9 cellular contexts compared by ENCODE assay signal in the genomic region with DNA sequence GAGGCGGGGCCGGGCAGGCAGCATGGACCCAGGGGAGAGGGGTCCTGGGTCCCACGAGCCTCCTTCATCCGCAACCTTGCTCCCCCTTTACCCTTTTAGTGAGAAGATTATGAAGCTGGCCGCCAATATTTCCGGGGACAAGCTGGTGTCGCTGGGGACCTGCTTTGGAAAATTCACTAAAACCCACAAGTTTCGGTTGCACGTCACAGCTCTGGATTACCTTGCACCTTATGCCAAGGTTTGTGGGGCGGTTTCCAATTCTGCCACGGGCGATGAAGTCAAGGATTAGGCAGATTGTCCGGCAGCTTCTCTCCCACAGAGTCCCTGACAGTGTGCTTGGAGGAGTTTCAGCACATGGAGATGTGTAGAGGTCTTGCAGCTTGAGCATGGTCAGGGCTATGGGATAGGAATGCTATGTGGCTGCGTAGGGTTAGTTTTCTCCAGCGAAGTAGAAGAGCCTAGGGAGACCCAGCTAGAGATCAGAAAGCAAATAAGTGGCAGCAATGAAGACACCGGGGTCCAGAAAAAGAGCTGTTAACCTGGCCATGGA. TPM values are rescaled to one million over a fixed set of nuclear protein-coding genes. Genes with fewer than 3 reads are reported as not detected.
A peak's percentile ranks its signal among the peaks of the same experiment; 100 is the strongest.
DNase-seq lines count a peak whose midpoint lies in the region; ATAC-seq and TF ChIP-seq lines count a peak whose summit lies in the region.
"Had no signal": no experiment of that assay in that cellular context is flagged by ENCODE, and none has a peak within 500 bp of the region (broad histone marks: within the 10 kb centered on the region; RNA-seq: fewer than 3 reads in every experiment).

No MANE protein-coding gene starts in this region.

- H3K9me3 ChIP-seq in DND-41 (ENCODE audit: insufficient read depth, low read length, severe bottlenecking) (no peaks in the 10 kb centered on the region), MM.1S (replicated peaks; ENCODE audit: insufficient read depth, low read length) (no peaks in the 10 kb centered on the region)

- ATAC-seq in DND-41 (ENCODE audit: insufficient read depth, low read depth) (no peak), natural killer cell (no peak), GM21360 (IDR thresholded peaks at IDR 0.05; ENCODE audit: unreplicated experiment) (no peak)

- peaks cover 36 to 38% of the 10 kb centered on the region in 2 donors for H3K4me1 Mint-ChIP-seq in natural killer cell

- no peaks in the 10 kb centered on the region; the same call in 1 of the 2 replicates for H4K20me1 ChIP-seq in DND-41 (ENCODE audit: insufficient read depth, low read length)
- no peaks in the 10 kb centered on the region for H4K20me1 ChIP-seq in MM.1S (ENCODE audit: insufficient read depth, low read length)

- peak overlapping the region; percentile 96 for H3K4me2 ChIP-seq in DND-41 (ENCODE audit: insufficient read depth, low read length)
- H3K4me2 ChIP-seq in MM.1S (ENCODE audit: low read depth, low read length), result peak overlapping the region; percentile 94

- DNase-seq in DND-41 (no peak), MM.1S (peak; percentile 40), coronary artery (ENCODE audit: low spot score) (no peak), natural killer cell (no peak), NOMO-1 treated with dmso at 0.1 percent for 144 hours (lab: John Stamatoyannopoulos, UW; ENCODE audit: unreplicated experiment) (no peak), AG08395 (ENCODE audit: low spot score) (no peak), SHP77 treated with DMSO at 0.1 percent for 48 hours (lab: John Stamatoyannopoulos, UW) (no peak)

- TF ChIP-seq CTCF in DND-41 (IDR thresholded peaks at IDR 0.05; ENCODE audit: borderline replicate concordance, extremely low read depth, low read length, poor library complexity, severe bottlenecking), result no peak
- no peak for TF ChIP-seq CTCF in MM.1S (IDR thresholded peaks at IDR 0.05; ENCODE audit: low read length)
- no peak for TF ChIP-seq CTCF in coronary artery (IDR thresholded peaks at IDR 0.05)
- no peak for TF ChIP-seq CTCF in natural killer cell (IDR thresholded peaks at IDR 0.05)

- H3K9me3 Mint-ChIP-seq in natural killer cell, result no peaks in the 10 kb centered on the region

- H3K9me2 ChIP-seq in MM.1S (replicated peaks; ENCODE audit: insufficient read depth, low read length), result no peaks in the 10 kb centered on the region

- peaks cover 42% of the 10 kb centered on the region for H3K4me1 ChIP-seq in DND-41 (ENCODE audit: insufficient read depth, low read length)
- peaks cover 12% of the 10 kb centered on the region; the same call in 1 of the 2 replicates for H3K4me1 ChIP-seq in MM.1S (ENCODE audit: low read length)

- H3K4me3 ChIP-seq in DND-41 (ENCODE audit: low read depth in 1 of 2, low read length in 2 of 2) (peak overlapping the region; percentile 76 to 86), MM.1S (ENCODE audit: low read length) (peak overlapping the region; percentile 92), coronary artery (peak overlapping the region; percentile 95)

- H3K36me3 ChIP-seq in DND-41 (ENCODE audit: insufficient read depth, low read length) (peaks cover 53% of the 10 kb centered on the region), MM.1S (replicated peaks; ENCODE audit: insufficient read depth, low read length) (peaks cover 6% of the 10 kb centered on the region; the same call in 1 of the 2 replicates)

- no peaks in the 10 kb centered on the region for H3K27me3 Mint-ChIP-seq in natural killer cell (ENCODE audit: low read depth in 2 of 2)

- H3K27ac ChIP-seq in DND-41 (ENCODE audit: low read length) (peak overlapping the region; percentile 85), MM.1S (ENCODE audit: low read length) (peak overlapping the region; percentile 73), coronary artery (peak overlapping the region; percentile 55 to 92)

- peak overlapping the region; percentile 100 for H3K4me3 Mint-ChIP-seq in natural killer cell

- intact Hi-C loops in natural killer cell (cut with micrococcal nuclease), result no loop called here

- H3F3A ChIP-seq in MM.1S (ENCODE audit: insufficient read depth, low read length), result peaks cover 11% of the 10 kb centered on the region; the same call in 1 of the 2 replicates

- peak overlapping the region; percentile 94 to 99 for H3K27ac Mint-ChIP-seq in natural killer cell

- H2AFZ ChIP-seq in DND-41 (ENCODE audit: low read depth, low read length) (peak overlapping the region; percentile 86), MM.1S (ENCODE audit: low read length) (peak overlapping the region; percentile 52)

- H3K36me3 Mint-ChIP-seq in natural killer cell, result peaks cover 9% of the 10 kb centered on the region

- H3K79me2 ChIP-seq in DND-41 (ENCODE audit: insufficient read depth, low read length) (peaks cover 62% of the 10 kb centered on the region), MM.1S (ENCODE audit: low read length) (peaks cover 48% of the 10 kb centered on the region)

- H3K9ac ChIP-seq in DND-41 (ENCODE audit: low read depth, low read length) (peak overlapping the region; percentile 86), MM.1S (ENCODE audit: low read length) (peak overlapping the region; percentile 89)

- no peaks in the 10 kb centered on the region for H3K27me3 ChIP-seq in DND-41 (ENCODE audit: insufficient read depth, low read length, poor library complexity)
- no peaks in the 10 kb centered on the region for H3K27me3 ChIP-seq in MM.1S (replicated peaks; ENCODE audit: insufficient read depth, low read length)

RNA-seq across cellular contexts. Expression of a gene that starts 0.6 kb away (rescaled TPM):
- 10 to 100 TPM; 33.7 to 41.8 (median 37.7) TPM for total RNA-seq in natural killer cell

RNA-seq across cellular contexts. Expression of a gene that starts 0.8 kb away (rescaled TPM):
- 10 to 100 TPM; 26.3 to 34.6 (median 29.0) TPM for total RNA-seq in natural killer cell

RNA-seq across cellular contexts. Expression of a gene that starts 9.8 kb away (rescaled TPM):
- total RNA-seq in natural killer cell, result 1 to 10 TPM; 3.0 to 5.7 (median 4.6) TPM

RNA-seq across cellular contexts. Expression of a gene that starts 11.4 kb away (rescaled TPM):
- 1 to 10 TPM; 1.4 to 1.8 (median 1.6) TPM for total RNA-seq in natural killer cell
- total RNA-seq: RPMI7951 had no signal

RNA-seq across cellular contexts. Expression of a gene that starts 29.0 kb away (rescaled TPM):
- total RNA-seq in natural killer cell, result 10 to 100 TPM; 60.5 to 71.5 (median 62.5) TPM
